16 cellular contexts compared by ENCODE assay signal in the genomic region with DNA sequence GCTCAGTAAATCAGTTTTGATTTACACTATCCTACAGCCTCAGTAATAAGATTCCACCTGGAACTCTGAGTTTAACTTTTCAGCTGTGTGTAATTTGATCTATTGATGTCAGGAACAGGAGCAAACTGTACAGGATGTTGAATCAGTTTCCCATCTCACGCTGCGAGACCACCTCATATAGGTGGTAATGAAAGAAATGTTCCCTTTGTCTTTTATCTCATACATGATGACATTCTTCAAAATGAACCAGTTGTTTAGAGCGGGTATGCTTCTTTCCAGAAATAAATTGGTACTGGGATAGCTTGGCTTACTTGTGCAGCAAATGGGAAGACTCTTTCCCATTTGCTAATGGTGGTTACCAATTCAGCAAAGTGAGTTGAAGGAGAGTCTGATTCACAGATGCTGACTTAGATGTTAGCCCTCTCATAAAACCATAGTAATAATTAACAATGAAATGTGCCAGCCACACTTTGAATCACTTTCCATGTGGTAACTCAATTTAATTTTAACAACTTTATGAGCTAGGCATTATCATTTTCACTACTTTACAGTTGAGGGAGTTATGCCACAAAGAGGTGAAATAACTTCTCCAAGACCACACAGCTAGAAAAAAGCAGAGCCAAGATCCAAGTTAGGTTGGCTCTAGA.
DNase-seq lines count a peak whose midpoint lies in the region; ATAC-seq and TF ChIP-seq lines count a peak whose summit lies in the region.
"Had no signal": no experiment of that assay in that cellular context is flagged by ENCODE, and none has a peak within 500 bp of the region (broad histone marks: within the 10 kb centered on the region; RNA-seq: fewer than 3 reads in every experiment).

No MANE protein-coding gene starts in this region.

- intact Hi-C loops in ascending aorta (cut with DNase I), result no loop called here

- no peaks in the 10 kb centered on the region for H3K36me3 ChIP-seq in ascending aorta

- H3K27me3 Mint-ChIP-seq in activated CD4-positive, alpha-beta T cell treated with anti-CD3 and anti-CD28 coated beads, Interleukin-2, amount 10 ng/mL, durations not matched to agents 7 days and 5 days, result no peaks in the 10 kb centered on the region

- H3K27me3 ChIP-seq in ascending aorta, result no peaks in the 10 kb centered on the region

- H3K4me3 ChIP-seq in ascending aorta, result no peak overlapping the region

- ATAC-seq in HG03280 (IDR thresholded peaks at IDR 0.05; ENCODE audit: unreplicated experiment), result no peak

- no peaks in the 10 kb centered on the region for H3K9me3 Mint-ChIP-seq in activated CD4-positive, alpha-beta T cell treated with anti-CD3 and anti-CD28 coated beads, Interleukin-2, amount 10 ng/mL, durations not matched to agents 7 days and 5 days
- H3K9me3 Mint-ChIP-seq: CD14-positive monocyte had no signal

- H3K4me3 Mint-ChIP-seq in activated CD4-positive, alpha-beta T cell treated with anti-CD3 and anti-CD28 coated beads, Interleukin-2, amount 10 ng/mL, durations not matched to agents 7 days and 5 days, result no peak overlapping the region
- H3K4me3 Mint-ChIP-seq: CD14-positive monocyte had no signal

- TF ChIP-seq CTCF in ascending aorta (IDR thresholded peaks at IDR 0.05), result no peak

- DNase-seq in M059J (ENCODE audit: low read depth) (peak; percentile 41), dermis blood vessel endothelial cell (peak; percentile 81), lung microvascular endothelial cell (ENCODE audit: low read depth in 2 of 2) (peak; percentile 71 to 88), ascending aorta (ENCODE audit: low spot score in 2 of 2) (no peak), T-helper 2 cell (no peak)
- no peak for DNase-seq in activated CD4-positive, alpha-beta T cell treated with anti-CD3 and anti-CD28 coated beads, Interleukin-2, amount 10 ng/mL, durations not matched to agents 7 days and 5 days
- DNase-seq: AML-193; EL; GOT3; MV-4-11; NCI-H1417; NCI-H1930; NCI-H526 treated with DMSO at 0.1 percent for 48 hours; NK-92 treated with Interleukin-12 subunit alpha and Interleukin-12 subunit beta, amount 100 ng/mL, for 24 hours had no signal

- peaks cover 0 to 6% of the 10 kb centered on the region in 2 donors for H3K4me1 ChIP-seq in ascending aorta

- POLR2A ChIA-PET in activated CD4-positive, alpha-beta T cell treated with anti-CD3 and anti-CD28 coated beads, Interleukin-2, amount 10 ng/mL, durations not matched to agents 7 days and 5 days (lab: Charles Lee), result no interaction called here

- H3K27ac Mint-ChIP-seq in activated CD4-positive, alpha-beta T cell treated with anti-CD3 and anti-CD28 coated beads, Interleukin-2, amount 10 ng/mL, durations not matched to agents 7 days and 5 days, result no peak overlapping the region
- H3K27ac Mint-ChIP-seq: CD14-positive monocyte had no signal

- H3K9me3 ChIP-seq in ascending aorta, result no peaks in the 10 kb centered on the region

- H3K36me3 Mint-ChIP-seq in activated CD4-positive, alpha-beta T cell treated with anti-CD3 and anti-CD28 coated beads, Interleukin-2, amount 10 ng/mL, durations not matched to agents 7 days and 5 days (ENCODE audit: low read depth), result no peaks in the 10 kb centered on the region
- H3K36me3 Mint-ChIP-seq: CD14-positive monocyte had no signal

- CTCF ChIA-PET in activated CD4-positive, alpha-beta T cell treated with anti-CD3 and anti-CD28 coated beads, Interleukin-2, amount 10 ng/mL, durations not matched to agents 7 days and 5 days (lab: Charles Lee), result no interaction called here

- H3K27ac ChIP-seq in ascending aorta, result no peak overlapping the region

- H3K4me1 Mint-ChIP-seq in activated CD4-positive, alpha-beta T cell treated with anti-CD3 and anti-CD28 coated beads, Interleukin-2, amount 10 ng/mL, durations not matched to agents 7 days and 5 days, result no peaks in the 10 kb centered on the region
- H3K4me1 Mint-ChIP-seq: CD14-positive monocyte had no signal

Comparison
In these comparisons a context has a peak if more than half of its experiments do, and no peak if none do; other contexts are left out.
1. DNase-seq: peak in M059J (single experiment), dermis blood vessel endothelial cell (single experiment) and lung microvascular endothelial cell (2 of 2); none in activated CD4-positive, alpha-beta T cell treated with anti-CD3 and anti-CD28 coated beads, Interleukin-2, amount 10 ng/mL, durations not matched to agents 7 days and 5 days (single experiment), ascending aorta (0 of 2) and T-helper 2 cell (0 of 5).